In the genomic region with DNA sequence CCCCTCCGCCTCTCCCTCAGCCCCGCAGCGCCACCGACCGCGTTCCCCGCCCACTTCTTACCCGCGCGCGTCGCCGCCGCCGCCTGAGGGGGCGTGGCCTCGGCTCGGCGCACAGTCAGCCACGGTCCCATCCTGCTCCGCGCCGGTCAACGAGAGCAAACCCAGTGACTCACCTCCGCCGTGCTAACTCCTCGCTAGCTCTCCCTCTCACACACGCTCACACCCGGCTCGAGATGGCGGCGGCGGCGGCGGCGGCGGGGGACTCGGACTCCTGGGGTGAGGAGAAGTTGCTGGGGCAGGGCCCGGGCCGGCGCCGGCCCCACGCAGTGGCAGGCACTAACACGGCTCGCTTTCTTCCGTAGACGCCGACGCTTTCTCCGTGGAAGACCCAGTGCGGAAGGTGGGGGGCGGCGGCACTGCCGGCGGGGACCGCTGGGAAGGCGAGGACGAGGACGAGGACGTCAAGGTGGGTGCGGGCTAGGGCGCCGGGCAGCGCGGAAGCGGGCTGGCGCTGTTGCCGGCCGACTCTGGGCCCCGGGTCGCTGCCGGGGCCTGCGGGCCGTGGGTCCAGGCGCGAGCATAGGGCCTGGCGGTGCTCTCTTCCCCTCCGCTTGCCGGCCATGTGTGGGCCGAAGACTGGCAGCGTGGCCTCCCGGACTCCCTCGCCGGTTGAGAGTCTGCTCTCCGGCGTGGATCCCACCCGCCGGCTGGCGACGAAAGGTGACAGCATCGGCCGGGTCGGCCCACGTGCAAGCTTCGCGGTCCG, we compare ENCODE assay signal across 8 cellular contexts. TPM values are rescaled to one million over a fixed set of nuclear protein-coding genes. Genes with fewer than 3 reads are reported as not detected.
DNase-seq lines count a peak whose midpoint lies in the region; ATAC-seq, FAIRE-seq and TF ChIP-seq lines count a peak whose summit lies in the region.

A gene with protein sequence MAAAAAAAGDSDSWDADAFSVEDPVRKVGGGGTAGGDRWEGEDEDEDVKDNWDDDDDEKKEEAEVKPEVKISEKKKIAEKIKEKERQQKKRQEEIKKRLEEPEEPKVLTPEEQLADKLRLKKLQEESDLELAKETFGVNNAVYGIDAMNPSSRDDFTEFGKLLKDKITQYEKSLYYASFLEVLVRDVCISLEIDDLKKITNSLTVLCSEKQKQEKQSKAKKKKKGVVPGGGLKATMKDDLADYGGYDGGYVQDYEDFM (plus strand): TSS at position 186 of the 766 bp plus-strand sequence. CDS start 48 bp downstream, at position 234.

- no peak for TF ChIP-seq CTCF in WTC11 (IDR thresholded peaks at IDR 0.05)
- TF ChIP-seq CTCF in bronchial epithelial cell (IDR thresholded peaks at IDR 0.05; ENCODE audit: insufficient read depth, low read length, severe bottlenecking): no peak

- H3K27me3 ChIP-seq in ACC112 (ENCODE audit: insufficient read depth, low read length) (no peaks in the 10 kb centered on the region), bronchial epithelial cell (ENCODE audit: control insufficient read depth, insufficient read depth, low read length) (no peaks in the 10 kb centered on the region)

- CTCF ChIA-PET in WTC11 (lab: Charles Lee): interaction anchor here (0.5 to 1.7 kb wide), 9 partner anchors 9 to 200 kb away, joined by 3 to 10 read pairs (median 3); a partner anchor contains a TSS

- H3K4me3 ChIP-seq in ACC112 (ENCODE audit: low read depth, low read length) (peak within 1 kb of the TSS; percentile 87), bronchial epithelial cell (ENCODE audit: low read depth, low read length) (peak within 1 kb of the TSS; percentile 93)

- peaks cover 31% of the 10 kb centered on the region for H3K36me3 Mint-ChIP-seq in WTC11
- peaks cover 0 to 3% (median 3%) of the 10 kb centered on the region in 3 donors for H3K36me3 Mint-ChIP-seq in immature natural killer cell

- H3K27me3 Mint-ChIP-seq in WTC11 (ENCODE audit: low read depth) (no peaks in the 10 kb centered on the region), immature natural killer cell (ENCODE audit: low read depth in 3 of 3) (peaks cover 6 to 19% (median 7%) of the 10 kb centered on the region in 3 donors)

- peak within 1 kb of the TSS; percentile 99 for H3K27ac Mint-ChIP-seq in WTC11
- H3K27ac Mint-ChIP-seq in immature natural killer cell: peak within 1 kb of the TSS; percentile 85 to 98 (median 97)

- peaks cover 24% of the 10 kb centered on the region for H3K4me1 Mint-ChIP-seq in WTC11
- H3K4me1 Mint-ChIP-seq in immature natural killer cell: peaks cover 47 to 51% of the 10 kb centered on the region in 2 donors

- FAIRE-seq in bronchial epithelial cell (lab: Jason Lieb, UNC): no peak

- H3K36me3 ChIP-seq in ACC112 (ENCODE audit: insufficient read depth, low read length) (peaks cover 12% of the 10 kb centered on the region; the same call in 1 of the 2 replicates), bronchial epithelial cell (ENCODE audit: control insufficient read depth, insufficient read depth, low read length) (peaks cover 4% of the 10 kb centered on the region)

- peak within 1 kb of the TSS; percentile 93 for H2AFZ ChIP-seq in ACC112 (ENCODE audit: low read length, unreplicated experiment)

- H3K79me2 ChIP-seq in ACC112 (ENCODE audit: control insufficient read depth, insufficient read depth, low read length, unreplicated experiment): peaks cover 61% of the 10 kb centered on the region

- peak within 1 kb of the TSS; percentile 90 for H3K27ac ChIP-seq in ACC112 (ENCODE audit: low read depth, low read length)

- peak within 1 kb of the TSS; percentile 89 for H3K4me3 Mint-ChIP-seq in WTC11
- peak within 1 kb of the TSS; percentile 86 to 91 (median 90) for H3K4me3 Mint-ChIP-seq in immature natural killer cell

- POLR2A ChIA-PET in WTC11 (lab: Charles Lee): interaction anchor here (0.5 to 2.6 kb wide), 6 partner anchors 10 to 686 kb away, joined by 3 to 10 read pairs (median 3); a partner anchor contains a TSS

- peak; percentile 94 for DNase-seq in NCI-H2227 (lab: John Stamatoyannopoulos, UW; ENCODE audit: unreplicated experiment)
- DNase-seq in WTC11 (ENCODE audit: low spot score): peak; percentile 90
- DNase-seq in bronchial epithelial cell (ENCODE audit: low read depth): peak; percentile 92
- peak; percentile 94 to 96 (median 96) for DNase-seq in immature natural killer cell
- peak; percentile 91 for DNase-seq in smooth muscle cell of the brain vasculature (ENCODE audit: low read depth, low spot score)

- ATAC-seq in GM18870 (IDR thresholded peaks at IDR 0.05; ENCODE audit: unreplicated experiment): peak; percentile 77
- ATAC-seq in HG03135 (IDR thresholded peaks at IDR 0.05; ENCODE audit: unreplicated experiment): peak; percentile 87
- peak; percentile 90 for ATAC-seq in WTC11

- H3K4me1 ChIP-seq in ACC112 (ENCODE audit: control insufficient read depth, insufficient read depth, low read length, unreplicated experiment): peaks cover 37% of the 10 kb centered on the region

- H3K9me3 Mint-ChIP-seq in WTC11: no peaks in the 10 kb centered on the region
- no peaks in the 10 kb centered on the region for H3K9me3 Mint-ChIP-seq in immature natural killer cell

TF ChIP-seq in WTC11, 78 proteins besides CTCF, POLR2A, EP300 and RAD21 (continues in another document):
- TF ChIP-seq, protein P1, sequence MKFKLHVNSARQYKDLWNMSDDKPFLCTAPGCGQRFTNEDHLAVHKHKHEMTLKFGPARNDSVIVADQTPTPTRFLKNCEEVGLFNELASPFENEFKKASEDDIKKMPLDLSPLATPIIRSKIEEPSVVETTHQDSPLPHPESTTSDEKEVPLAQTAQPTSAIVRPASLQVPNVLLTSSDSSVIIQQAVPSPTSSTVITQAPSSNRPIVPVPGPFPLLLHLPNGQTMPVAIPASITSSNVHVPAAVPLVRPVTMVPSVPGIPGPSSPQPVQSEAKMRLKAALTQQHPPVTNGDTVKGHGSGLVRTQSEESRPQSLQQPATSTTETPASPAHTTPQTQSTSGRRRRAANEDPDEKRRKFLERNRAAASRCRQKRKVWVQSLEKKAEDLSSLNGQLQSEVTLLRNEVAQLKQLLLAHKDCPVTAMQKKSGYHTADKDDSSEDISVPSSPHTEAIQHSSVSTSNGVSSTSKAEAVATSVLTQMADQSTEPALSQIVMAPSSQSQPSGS (CRISPR knock-in tag; IDR thresholded peaks at IDR 0.05; ENCODE audit: borderline replicate concordance, low read depth): no peak
- TF ChIP-seq TEAD4 (CRISPR knock-in tag; IDR thresholded peaks at IDR 0.05): no peak
- TF ChIP-seq, protein P2, sequence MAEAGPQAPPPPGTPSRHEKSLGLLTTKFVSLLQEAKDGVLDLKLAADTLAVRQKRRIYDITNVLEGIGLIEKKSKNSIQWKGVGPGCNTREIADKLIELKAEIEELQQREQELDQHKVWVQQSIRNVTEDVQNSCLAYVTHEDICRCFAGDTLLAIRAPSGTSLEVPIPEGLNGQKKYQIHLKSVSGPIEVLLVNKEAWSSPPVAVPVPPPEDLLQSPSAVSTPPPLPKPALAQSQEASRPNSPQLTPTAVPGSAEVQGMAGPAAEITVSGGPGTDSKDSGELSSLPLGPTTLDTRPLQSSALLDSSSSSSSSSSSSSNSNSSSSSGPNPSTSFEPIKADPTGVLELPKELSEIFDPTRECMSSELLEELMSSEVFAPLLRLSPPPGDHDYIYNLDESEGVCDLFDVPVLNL (CRISPR knock-in tag; IDR thresholded peaks at IDR 0.05; ENCODE audit: borderline replicate concordance, low read depth): peak; percentile 85
- no peak for TF ChIP-seq ZNF232 (CRISPR knock-in tag; IDR thresholded peaks at IDR 0.05)
- TF ChIP-seq TEAD1 (CRISPR knock-in tag; IDR thresholded peaks at IDR 0.05): peak; percentile 68; the same call in 1 of the 2 replicates
- TF ChIP-seq ETV6 (CRISPR knock-in tag; IDR thresholded peaks at IDR 0.05): peak; percentile 51; the same call in 1 of the 2 replicates
- TF ChIP-seq ZNF121 (CRISPR knock-in tag; IDR thresholded peaks at IDR 0.05): no peak
- TF ChIP-seq CREB1 (CRISPR knock-in tag; IDR thresholded peaks at IDR 0.05): peak; percentile 80
- TF ChIP-seq, protein P3, sequence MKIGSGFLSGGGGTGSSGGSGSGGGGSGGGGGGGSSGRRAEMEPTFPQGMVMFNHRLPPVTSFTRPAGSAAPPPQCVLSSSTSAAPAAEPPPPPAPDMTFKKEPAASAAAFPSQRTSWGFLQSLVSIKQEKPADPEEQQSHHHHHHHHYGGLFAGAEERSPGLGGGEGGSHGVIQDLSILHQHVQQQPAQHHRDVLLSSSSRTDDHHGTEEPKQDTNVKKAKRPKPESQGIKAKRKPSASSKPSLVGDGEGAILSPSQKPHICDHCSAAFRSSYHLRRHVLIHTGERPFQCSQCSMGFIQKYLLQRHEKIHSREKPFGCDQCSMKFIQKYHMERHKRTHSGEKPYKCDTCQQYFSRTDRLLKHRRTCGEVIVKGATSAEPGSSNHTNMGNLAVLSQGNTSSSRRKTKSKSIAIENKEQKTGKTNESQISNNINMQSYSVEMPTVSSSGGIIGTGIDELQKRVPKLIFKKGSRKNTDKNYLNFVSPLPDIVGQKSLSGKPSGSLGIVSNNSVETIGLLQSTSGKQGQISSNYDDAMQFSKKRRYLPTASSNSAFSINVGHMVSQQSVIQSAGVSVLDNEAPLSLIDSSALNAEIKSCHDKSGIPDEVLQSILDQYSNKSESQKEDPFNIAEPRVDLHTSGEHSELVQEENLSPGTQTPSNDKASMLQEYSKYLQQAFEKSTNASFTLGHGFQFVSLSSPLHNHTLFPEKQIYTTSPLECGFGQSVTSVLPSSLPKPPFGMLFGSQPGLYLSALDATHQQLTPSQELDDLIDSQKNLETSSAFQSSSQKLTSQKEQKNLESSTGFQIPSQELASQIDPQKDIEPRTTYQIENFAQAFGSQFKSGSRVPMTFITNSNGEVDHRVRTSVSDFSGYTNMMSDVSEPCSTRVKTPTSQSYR (CRISPR knock-in tag; IDR thresholded peaks at IDR 0.05): peak; percentile 32; the same call in 1 of the 2 replicates
- 0 out of 2 replicates have a peak, but pooled peaks have one; percentile 21 for TF ChIP-seq IRF2 (CRISPR knock-in tag; IDR thresholded peaks at IDR 0.05; ENCODE audit: borderline replicate concordance, low read depth)
- TF ChIP-seq, protein P4, sequence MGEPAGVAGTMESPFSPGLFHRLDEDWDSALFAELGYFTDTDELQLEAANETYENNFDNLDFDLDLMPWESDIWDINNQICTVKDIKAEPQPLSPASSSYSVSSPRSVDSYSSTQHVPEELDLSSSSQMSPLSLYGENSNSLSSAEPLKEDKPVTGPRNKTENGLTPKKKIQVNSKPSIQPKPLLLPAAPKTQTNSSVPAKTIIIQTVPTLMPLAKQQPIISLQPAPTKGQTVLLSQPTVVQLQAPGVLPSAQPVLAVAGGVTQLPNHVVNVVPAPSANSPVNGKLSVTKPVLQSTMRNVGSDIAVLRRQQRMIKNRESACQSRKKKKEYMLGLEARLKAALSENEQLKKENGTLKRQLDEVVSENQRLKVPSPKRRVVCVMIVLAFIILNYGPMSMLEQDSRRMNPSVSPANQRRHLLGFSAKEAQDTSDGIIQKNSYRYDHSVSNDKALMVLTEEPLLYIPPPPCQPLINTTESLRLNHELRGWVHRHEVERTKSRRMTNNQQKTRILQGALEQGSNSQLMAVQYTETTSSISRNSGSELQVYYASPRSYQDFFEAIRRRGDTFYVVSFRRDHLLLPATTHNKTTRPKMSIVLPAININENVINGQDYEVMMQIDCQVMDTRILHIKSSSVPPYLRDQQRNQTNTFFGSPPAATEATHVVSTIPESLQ (CRISPR knock-in tag; IDR thresholded peaks at IDR 0.05): no peak

RNA-seq across cellular contexts. Expression of the gene that starts here (rescaled TPM):
- total RNA-seq in WTC11 (2021) (74.9 to 78.6 TPM (median 76.1 TPM) in 3 replicates), bronchial epithelial cell (40.5 and 52.4 TPM in 2 replicates)
- 10 to 100 TPM; 16.8 to 21.0 (median 19.4) TPM for polyA plus RNA-seq in immature natural killer cell

Comparison
In these comparisons a context has a peak if more than half of its experiments do, and no peak if none do; other contexts are left out.
1. Peak in every context shown above with its lines: DNase-seq, ATAC-seq, H3K4me3 ChIP-seq and H3K27ac ChIP-seq.